1 cellular context compared by ENCODE assay signal in genomic region chr1:44547837-44548236, GRCh38.
TF ChIP-seq lines count a peak whose summit lies in the region.

No MANE protein-coding gene starts in this region.

TF ChIP-seq in K562, 482 proteins besides CTCF, POLR2A, EP300 and RAD21 (continued from another document):
- TF ChIP-seq E2F5 (CRISPR knock-in tag; IDR thresholded peaks at IDR 0.05), result no peak
TF ChIP-seq in K562: peak in this region for 1.
